In the genomic region with DNA sequence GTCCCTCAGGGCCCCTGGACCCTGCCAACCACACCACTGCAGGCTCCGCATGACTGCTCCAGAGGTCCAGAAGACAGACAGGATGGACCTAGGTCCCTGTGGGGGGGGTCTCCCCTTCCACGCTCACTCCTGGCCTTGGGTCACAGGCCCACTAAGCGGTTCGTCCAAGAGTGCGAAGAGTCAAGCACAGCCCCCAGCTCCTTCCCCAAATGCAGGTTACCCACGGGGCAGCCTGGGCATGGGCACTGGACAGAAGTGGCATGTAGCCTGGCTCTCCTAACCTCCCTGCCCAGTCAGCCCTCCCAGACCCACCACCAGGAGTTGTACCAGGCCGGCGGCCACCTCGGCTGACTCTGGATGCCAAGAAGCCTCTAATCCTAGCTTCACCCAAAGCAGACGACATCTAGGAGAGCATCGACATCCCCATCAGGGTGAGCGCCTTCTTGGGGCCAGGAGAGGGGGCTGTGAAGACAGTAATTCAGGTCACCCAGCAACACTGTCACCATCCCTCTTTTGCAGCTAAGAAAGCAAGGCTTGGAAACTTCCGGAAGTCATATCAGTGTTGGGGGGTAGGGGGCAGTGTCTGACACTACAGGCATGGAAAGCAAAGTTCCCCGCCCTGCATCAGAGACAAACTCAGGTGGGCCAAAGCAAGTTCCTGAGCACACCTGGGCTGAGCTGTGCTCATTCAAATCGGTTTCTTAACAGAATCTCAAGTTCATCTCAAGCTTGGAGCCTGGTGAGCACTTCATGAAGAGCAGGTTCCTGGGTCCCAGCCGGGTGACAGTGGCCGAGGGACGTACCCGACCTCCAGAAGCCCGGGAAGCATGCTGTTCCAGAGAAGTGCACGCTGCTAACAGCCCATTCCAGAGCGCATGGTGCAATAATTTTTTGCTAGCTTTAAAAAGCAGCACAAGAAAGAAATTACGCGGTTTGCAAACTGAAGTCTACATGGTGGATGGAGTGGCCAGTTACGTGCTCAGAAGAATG, we compare ENCODE assay signal across 8 cellular contexts.
DNase-seq lines count a peak whose midpoint lies in the region; ATAC-seq and TF ChIP-seq lines count a peak whose summit lies in the region.

No MANE protein-coding gene starts in this region.

- no TSS peak for BruUV-seq in MCF 10A (replicated peaks; lab: Mats Ljungman, UMichigan)

- H3K27me3 Mint-ChIP-seq in MCF 10A (ENCODE audit: insufficient read depth, unreplicated experiment) (no peaks in the 10 kb centered on the region), type B pancreatic cell (no peaks in the 10 kb centered on the region)
- no peaks in the 10 kb centered on the region for H3K27me3 Mint-ChIP-seq in activated CD8-positive, alpha-beta T cell treated with anti-CD3 and anti-CD28 coated beads, Interleukin-2, amount 10 ng/mL, durations not matched to agents 7 days and 5 days (ENCODE audit: low read depth)

- intact Hi-C loops in MCF 10A (cut with micrococcal nuclease) = no loop called here
- intact Hi-C loops in breast epithelium (cut with DNase I; ENCODE audit: low total_unique reads) = no loop called here

- H3K27ac Mint-ChIP-seq in MCF 10A (ENCODE audit: low read depth, unreplicated experiment) (no peak overlapping the region), type B pancreatic cell (no peak overlapping the region)
- H3K27ac Mint-ChIP-seq in activated CD8-positive, alpha-beta T cell treated with anti-CD3 and anti-CD28 coated beads, Interleukin-2, amount 10 ng/mL, durations not matched to agents 7 days and 5 days = peak overlapping the region; percentile 88

- no peak overlapping the region for H3K27ac ChIP-seq in breast epithelium

- TF ChIP-seq CTCF in MCF 10A (IDR thresholded peaks at IDR 0.05; ENCODE audit: unreplicated experiment) (peak; percentile 12), breast epithelium (IDR thresholded peaks at IDR 0.05) (no peak), type B pancreatic cell (conservative IDR thresholded peaks at IDR 0.05) (peak; percentile 34)

- H3K4me1 ChIP-seq in breast epithelium = no peaks in the 10 kb centered on the region

- H3K9me3 Mint-ChIP-seq in MCF 10A (ENCODE audit: unreplicated experiment) = no peaks in the 10 kb centered on the region
- peaks cover 3% of the 10 kb centered on the region for H3K9me3 Mint-ChIP-seq in activated CD8-positive, alpha-beta T cell treated with anti-CD3 and anti-CD28 coated beads, Interleukin-2, amount 10 ng/mL, durations not matched to agents 7 days and 5 days (ENCODE audit: insufficient read depth)
- no peaks in the 10 kb centered on the region for H3K9me3 Mint-ChIP-seq in type B pancreatic cell

- no peaks in the 10 kb centered on the region for H3K36me3 ChIP-seq in breast epithelium

- no peak overlapping the region for H3K4me3 ChIP-seq in breast epithelium

- no peaks in the 10 kb centered on the region for H3K27me3 ChIP-seq in breast epithelium

- TF ChIP-seq POLR2A in breast epithelium (IDR thresholded peaks at IDR 0.05) = no peak

- H3K36me3 Mint-ChIP-seq in MCF 10A (ENCODE audit: insufficient read depth, unreplicated experiment) (peaks cover 7% of the 10 kb centered on the region), type B pancreatic cell (no peaks in the 10 kb centered on the region)
- peaks cover 57% of the 10 kb centered on the region for H3K36me3 Mint-ChIP-seq in activated CD8-positive, alpha-beta T cell treated with anti-CD3 and anti-CD28 coated beads, Interleukin-2, amount 10 ng/mL, durations not matched to agents 7 days and 5 days (ENCODE audit: low read depth)

- POLR2A ChIA-PET in MCF 10A (lab: Yijun Ruan, JAX) = interaction anchor here (0.5 kb wide), 1 partner anchor 1210 kb away, joined by 3 read pairs; no protein-coding TSS in a partner anchor
- POLR2A ChIA-PET in activated CD8-positive, alpha-beta T cell treated with anti-CD3 and anti-CD28 coated beads, Interleukin-2, amount 10 ng/mL, durations not matched to agents 7 days and 5 days (lab: Charles Lee) = interaction anchor here (0.7 to 1.2 kb wide), 4 partner anchors 9 to 119 kb away, joined by 3 to 5 read pairs (median 4); no protein-coding TSS in a partner anchor

- no peaks in the 10 kb centered on the region for H3K9me3 ChIP-seq in breast epithelium

- DNase-seq in MCF 10A (ENCODE audit: unreplicated experiment) (no peak), breast epithelium (ENCODE audit: low spot score in 2 of 2) (no peak), iPS DF 19.7 (ENCODE audit: low read depth, low spot score) (peak; percentile 80), type B pancreatic cell (ENCODE audit: extremely low spot score, unreplicated experiment) (no peak), NCI-H1092 treated with DMSO at 0.1 percent for 48 hours (lab: John Stamatoyannopoulos, UW) (no peak)
- peak; percentile 79 for DNase-seq in activated CD8-positive, alpha-beta T cell treated with anti-CD3 and anti-CD28 coated beads, Interleukin-2, amount 10 ng/mL, durations not matched to agents 7 days and 5 days

- ATAC-seq in activated CD8-positive, alpha-beta T cell treated with anti-CD3 and anti-CD28 coated beads, Interleukin-2, amount 10 ng/mL, durations not matched to agents 7 days and 5 days = peak; percentile 20
- ATAC-seq in HG03039 (IDR thresholded peaks at IDR 0.05; ENCODE audit: unreplicated experiment) (no peak), GM21576 (IDR thresholded peaks at IDR 0.05; ENCODE audit: unreplicated experiment) (no peak)

- H3K4me3 Mint-ChIP-seq in MCF 10A (ENCODE audit: unreplicated experiment) (no peak overlapping the region), type B pancreatic cell (no peak overlapping the region)
- no peak overlapping the region for H3K4me3 Mint-ChIP-seq in activated CD8-positive, alpha-beta T cell treated with anti-CD3 and anti-CD28 coated beads, Interleukin-2, amount 10 ng/mL, durations not matched to agents 7 days and 5 days

- H3K4me1 Mint-ChIP-seq in MCF 10A (ENCODE audit: insufficient read depth, unreplicated experiment) (peaks cover 15% of the 10 kb centered on the region), type B pancreatic cell (ENCODE audit: unreplicated experiment) (peaks cover 16% of the 10 kb centered on the region)
- peaks cover 95% of the 10 kb centered on the region for H3K4me1 Mint-ChIP-seq in activated CD8-positive, alpha-beta T cell treated with anti-CD3 and anti-CD28 coated beads, Interleukin-2, amount 10 ng/mL, durations not matched to agents 7 days and 5 days (ENCODE audit: low read depth)

- CTCF ChIA-PET in MCF 10A (lab: Yijun Ruan, JAX) = interaction anchor here (0.6 to 1.4 kb wide), 3 partner anchors 120 to 164 kb away, joined by 3 to 4 read pairs (median 3); no protein-coding TSS in a partner anchor
- CTCF ChIA-PET in activated CD8-positive, alpha-beta T cell treated with anti-CD3 and anti-CD28 coated beads, Interleukin-2, amount 10 ng/mL, durations not matched to agents 7 days and 5 days (lab: Charles Lee) = interaction anchor here (0.7 to 4.9 kb wide), 43 partner anchors 8 to 188 kb away, joined by 3 to 83 read pairs (median 5); no protein-coding TSS in a partner anchor

Comparison
In these comparisons a context has a peak if more than half of its experiments do, and no peak if none do; other contexts are left out.
1. CTCF ChIP-seq: peak in MCF 10A (single experiment) and type B pancreatic cell (single experiment); none in breast epithelium (0 of 3).
2. DNase-seq: peak in activated CD8-positive, alpha-beta T cell treated with anti-CD3 and anti-CD28 coated beads, Interleukin-2, amount 10 ng/mL, durations not matched to agents 7 days and 5 days (single experiment) and iPS DF 19.7 (single experiment); none in MCF 10A (single experiment), breast epithelium (0 of 2), type B pancreatic cell (single experiment) and NCI-H1092 treated with DMSO at 0.1 percent for 48 hours (single experiment).